ENCODE assay signal across 10 cellular contexts in genomic region chr11:75560644-75561043, GRCh38. TPM values are rescaled to one million over a fixed set of nuclear protein-coding genes. Genes with fewer than 3 reads are reported as not detected.
A peak's percentile ranks its signal among the peaks of the same experiment; 100 is the strongest.
DNase-seq lines count a peak whose midpoint lies in the region; ATAC-seq lines count a peak whose summit lies in the region.
"Had no signal": no experiment of that assay in that cellular context is flagged by ENCODE, and none has a peak within 500 bp of the region (broad histone marks: within the 10 kb centered on the region; RNA-seq: fewer than 3 reads in every experiment).

No MANE protein-coding gene starts in this region.

- H3K27ac ChIP-seq in subcutaneous abdominal adipose tissue (ENCODE audit: low read depth, low read length), result peak overlapping the region; percentile 100

- no peaks in the 10 kb centered on the region for H3K9me3 Mint-ChIP-seq in activated T-cell treated with anti-CD3 and anti-CD28 coated beads, Interleukin-2, amount 50 U/mL, for 4 hours
- no peaks in the 10 kb centered on the region for H3K9me3 Mint-ChIP-seq in memory B cell

- ATAC-seq in activated T-cell treated with anti-CD3 and anti-CD28 coated beads, Interleukin-2, amount 50 U/mL, for 4 hours, result no peak
- ATAC-seq in memory B cell (ENCODE audit: low read depth) (no peak), GM21717 (IDR thresholded peaks at IDR 0.05; ENCODE audit: unreplicated experiment) (no peak)
- ATAC-seq: right lobe of liver had no signal

- DNase-seq in activated T-cell treated with anti-CD3 and anti-CD28 coated beads, Interleukin-2, amount 50 U/mL, for 4 hours, result no peak
- DNase-seq in activated T-cell treated with anti-CD3 and anti-CD28 coated beads, Interleukin-2, amount 50 U/mL, for 1 hour, result no peak
- DNase-seq in adipocyte (ENCODE audit: low read depth) (peak; percentile 56), memory B cell (ENCODE audit: low spot score in 2 of 2) (no peak), NOMO-1 (lab: John Stamatoyannopoulos, UW; ENCODE audit: unreplicated experiment in 2 of 2) (no peak), Kasumi-1 (lab: John Stamatoyannopoulos, UW) (no peak)
- DNase-seq: NCI-H2107, right lobe of liver had no signal

- H3K9ac ChIP-seq in adipocyte (ENCODE audit: low read length) (peak overlapping the region; percentile 99), subcutaneous abdominal adipose tissue (ENCODE audit: low read length in 5 of 5) (peak overlapping the region in 3 of 5 donors; percentile 98 to 99 (median 98))

- peaks cover 7% of the 10 kb centered on the region for H3K36me3 ChIP-seq in adipocyte (ENCODE audit: control insufficient read depth, insufficient read depth, low read length, severe bottlenecking)
- peaks cover 0 to 13% (median 2%) of the 10 kb centered on the region in 5 donors for H3K36me3 ChIP-seq in subcutaneous abdominal adipose tissue (ENCODE audit: control insufficient read depth in 5 of 5, insufficient read depth in 5 of 5, low read length in 5 of 5)
- H3K36me3 ChIP-seq: right lobe of liver had no signal

- H3K4me1 ChIP-seq in adipocyte (ENCODE audit: control insufficient read depth, insufficient read depth, low read length), result peaks cover 72% of the 10 kb centered on the region
- peaks cover 43 to 94% (median 92%) of the 10 kb centered on the region in 5 donors for H3K4me1 ChIP-seq in subcutaneous abdominal adipose tissue (ENCODE audit: control insufficient read depth in 5 of 5, insufficient read depth in 5 of 5, low read length in 5 of 5)

- H3K4me3 ChIP-seq in adipocyte (ENCODE audit: low read length) (peak overlapping the region; percentile 93), subcutaneous abdominal adipose tissue (ENCODE audit: low read depth in 1 of 5, low read length in 5 of 5) (no peak overlapping the region)
- H3K4me3 ChIP-seq: right lobe of liver had no signal

- H3K36me3 Mint-ChIP-seq in activated T-cell treated with anti-CD3 and anti-CD28 coated beads, Interleukin-2, amount 50 U/mL, for 4 hours (ENCODE audit: insufficient read depth), result no peaks in the 10 kb centered on the region
- H3K36me3 Mint-ChIP-seq in memory B cell, result no peaks in the 10 kb centered on the region

- H3K9me3 ChIP-seq in adipocyte (ENCODE audit: control insufficient read depth, low read length), result no peaks in the 10 kb centered on the region
- H3K9me3 ChIP-seq in subcutaneous abdominal adipose tissue (ENCODE audit: control insufficient read depth in 5 of 5, low read length in 5 of 5), result no peaks in the 10 kb centered on the region
- H3K9me3 ChIP-seq: right lobe of liver had no signal

- H3K27me3 Mint-ChIP-seq in activated T-cell treated with anti-CD3 and anti-CD28 coated beads, Interleukin-2, amount 50 U/mL, for 4 hours (ENCODE audit: low read depth), result no peaks in the 10 kb centered on the region
- peaks cover 3% of the 10 kb centered on the region for H3K27me3 Mint-ChIP-seq in memory B cell

- no peak overlapping the region for H3K27ac Mint-ChIP-seq in memory B cell

- H3K4me3 Mint-ChIP-seq in activated T-cell treated with anti-CD3 and anti-CD28 coated beads, Interleukin-2, amount 50 U/mL, for 4 hours, result peak overlapping the region; percentile 91
- H3K4me3 Mint-ChIP-seq in memory B cell, result peak overlapping the region; percentile 46

- H3K27me3 ChIP-seq in adipocyte (replicated peaks; ENCODE audit: control insufficient read depth, insufficient read depth, low read length) (no peaks in the 10 kb centered on the region), subcutaneous abdominal adipose tissue (ENCODE audit: control insufficient read depth in 5 of 5, insufficient read depth in 4 of 5, low read length in 5 of 5) (no peaks in the 10 kb centered on the region)
- H3K27me3 ChIP-seq: right lobe of liver had no signal

- H3K4me1 Mint-ChIP-seq in activated T-cell treated with anti-CD3 and anti-CD28 coated beads, Interleukin-2, amount 50 U/mL, for 4 hours (ENCODE audit: low read depth), result peaks cover 30% of the 10 kb centered on the region
- H3K4me1 Mint-ChIP-seq in memory B cell, result peaks cover 16% of the 10 kb centered on the region

RNA-seq across cellular contexts. Expression of gene SERPINH1, which starts 1.4 kb away (rescaled TPM):
- 10 to 100 TPM; 17.6 to 19.8 (median 17.8) TPM for total RNA-seq in activated T-cell treated with anti-CD3 and anti-CD28 coated beads, Interleukin-2, amount 50 U/mL, for 4 hours

RNA-seq across cellular contexts. Expression of gene GDPD5, which starts 34.9 kb away (rescaled TPM):
- total RNA-seq in activated T-cell treated with anti-CD3 and anti-CD28 coated beads, Interleukin-2, amount 50 U/mL, for 4 hours, result 10 to 100 TPM in 1 of 3 donors, 1 to 10 TPM in 2; 5.4 to 10.9 (median 9.8) TPM
